Comparison of ENCODE assay signal across 19 cellular contexts in genomic region chr17:57563968-57564367, GRCh38.
DNase-seq lines count a peak whose midpoint lies in the region; ATAC-seq and TF ChIP-seq lines count a peak whose summit lies in the region.
"Had no signal": no experiment of that assay in that cellular context is flagged by ENCODE, and none has a peak within 500 bp of the region (broad histone marks: within the 10 kb centered on the region; RNA-seq: fewer than 3 reads in every experiment).

No MANE protein-coding gene starts in this region.

- H3K9ac ChIP-seq in endodermal cell (ENCODE audit: extremely low read depth, low read length, poor library complexity, severe bottlenecking), result no peak overlapping the region
- H3K9ac ChIP-seq: KMS-11 had no signal

- TF ChIP-seq CTCF in endodermal cell (conservative IDR thresholded peaks at IDR 0.05), result no peak

- H3K27ac ChIP-seq in endodermal cell (ENCODE audit: low read depth, low read length), result peak overlapping the region; percentile 82
- H3K27ac ChIP-seq: KMS-11, left lung, ovary, SJCRH30, stomach had no signal

- no peak overlapping the region for H3K4me3 Mint-ChIP-seq in stimulated activated naive CD8-positive, alpha-beta T cell treated with anti-CD3 and anti-CD28 coated beads, Interleukin-15, amount 100 ng/mL, for 72 hours
- H3K4me3 Mint-ChIP-seq in endodermal cell, result no peak overlapping the region
- H3K4me3 Mint-ChIP-seq: activated naive CD8-positive, alpha-beta T cell treated with anti-CD3 and anti-CD28 coated beads, Interleukin-2, amount 50 U/mL, for 24 hours had no signal

- WGBS in endodermal cell (ENCODE audit: insufficient coverage in 1 of 2, insufficient read length in 1 of 2), 2 experiments, result 91 to 100% methylated on average over 4 to 8 of the region's 8 CpGs

- ATAC-seq in stimulated activated naive CD8-positive, alpha-beta T cell treated with anti-CD3 and anti-CD28 coated beads, Interleukin-15, Interleukin-2, amounts not matched to agents 100 U/mL and 50 U/mL, for 24 hours, result peak; percentile 19
- no peak for ATAC-seq in stimulated activated naive CD8-positive, alpha-beta T cell treated with anti-CD3 and anti-CD28 coated beads, Interleukin-15, amount 100 ng/mL, for 72 hours
- no peak for ATAC-seq in HG02884 (IDR thresholded peaks at IDR 0.05; ENCODE audit: unreplicated experiment)
- no peak for ATAC-seq in GM19324 (IDR thresholded peaks at IDR 0.05; ENCODE audit: low FRiP score, unreplicated experiment)
- ATAC-seq in GM21576 (IDR thresholded peaks at IDR 0.05; ENCODE audit: unreplicated experiment), result no peak
- ATAC-seq: activated naive CD8-positive, alpha-beta T cell treated with anti-CD3 and anti-CD28 coated beads, Interleukin-2, amount 50 U/mL, for 24 hours; left lung had no signal

- no peaks in the 10 kb centered on the region for H3K27me3 ChIP-seq in endodermal cell (ENCODE audit: control insufficient read depth, insufficient read depth, low read length, poor library complexity, severe bottlenecking)
- H3K27me3 ChIP-seq: dorsolateral prefrontal cortex, left lung, ovary, SJCRH30, stomach had no signal

- no peaks in the 10 kb centered on the region for H3K9me3 Mint-ChIP-seq in stimulated activated naive CD8-positive, alpha-beta T cell treated with anti-CD3 and anti-CD28 coated beads, Interleukin-15, amount 100 ng/mL, for 72 hours
- H3K9me3 Mint-ChIP-seq in endodermal cell, result no peaks in the 10 kb centered on the region
- H3K9me3 Mint-ChIP-seq: activated naive CD8-positive, alpha-beta T cell treated with anti-CD3 and anti-CD28 coated beads, Interleukin-2, amount 50 U/mL, for 24 hours had no signal

- H3K36me3 Mint-ChIP-seq in endodermal cell (ENCODE audit: low read depth), result peaks cover 1% of the 10 kb centered on the region

- H3K27ac Mint-ChIP-seq in stimulated activated naive CD8-positive, alpha-beta T cell treated with anti-CD3 and anti-CD28 coated beads, Interleukin-15, amount 100 ng/mL, for 72 hours, result peak overlapping the region in 1 of 2 donors; percentile 47
- no peak overlapping the region for H3K27ac Mint-ChIP-seq in endodermal cell
- H3K27ac Mint-ChIP-seq: activated naive CD8-positive, alpha-beta T cell treated with anti-CD3 and anti-CD28 coated beads, Interleukin-2, amount 50 U/mL, for 24 hours had no signal

- H3K4me3 ChIP-seq in endodermal cell (ENCODE audit: low read length), result no peak overlapping the region
- H3K4me3 ChIP-seq: dorsolateral prefrontal cortex, left lung, ovary, SJCRH30, stomach had no signal

- H3K4me1 ChIP-seq in endodermal cell (ENCODE audit: control insufficient read depth, insufficient read depth, low read length), result peaks cover 21% of the 10 kb centered on the region
- H3K4me1 ChIP-seq: left lung, SJCRH30 had no signal

- DNase-seq in stimulated activated naive CD8-positive, alpha-beta T cell treated with anti-CD3 and anti-CD28 coated beads, Interleukin-15, Interleukin-2, amounts not matched to agents 100 U/mL and 50 U/mL, for 24 hours, result no peak
- no peak for DNase-seq in stimulated activated naive CD8-positive, alpha-beta T cell treated with anti-CD3 and anti-CD28 coated beads, Interleukin-15, amount 100 ng/mL, for 72 hours
- DNase-seq in NCI-H446 (lab: John Stamatoyannopoulos, UW) (peak; percentile 65 to 94), endodermal cell (no peak), HUDEP-2 (lab: John Stamatoyannopoulos, UW; ENCODE audit: unreplicated experiment in 76 of 76) (no peak)
- DNase-seq: activated CD4-positive, CD25-positive, alpha-beta regulatory T cell; activated naive CD8-positive, alpha-beta T cell treated with anti-CD3 and anti-CD28 coated beads, Interleukin-2, amount 50 U/mL, for 24 hours; NCI-H1105 treated with DMSO at 0.1 percent for 48 hours; ovary; SJCRH30; stimulated activated CD4-positive, alpha-beta T cell treated with anti-CD3 and anti-CD28 coated beads, Interleukin-1b, Interleukin-23, amount 100 ng/mL, for 48 hours; stomach; T-helper 9 cell had no signal

- H3K9me3 ChIP-seq in endodermal cell (ENCODE audit: control insufficient read depth, low read length), result no peaks in the 10 kb centered on the region
- H3K9me3 ChIP-seq: left lung, ovary, SJCRH30, stomach had no signal

- H3K4me1 Mint-ChIP-seq in stimulated activated naive CD8-positive, alpha-beta T cell treated with anti-CD3 and anti-CD28 coated beads, Interleukin-15, amount 100 ng/mL, for 72 hours, result peaks cover 26% of the 10 kb centered on the region
- H3K4me1 Mint-ChIP-seq in endodermal cell, result peaks cover 63% of the 10 kb centered on the region

- H3K27me3 Mint-ChIP-seq in stimulated activated naive CD8-positive, alpha-beta T cell treated with anti-CD3 and anti-CD28 coated beads, Interleukin-15, amount 100 ng/mL, for 72 hours, result no peaks in the 10 kb centered on the region
- no peaks in the 10 kb centered on the region for H3K27me3 Mint-ChIP-seq in endodermal cell (ENCODE audit: insufficient read depth)
- H3K27me3 Mint-ChIP-seq: activated naive CD8-positive, alpha-beta T cell treated with anti-CD3 and anti-CD28 coated beads, Interleukin-2, amount 50 U/mL, for 24 hours had no signal

- no peaks in the 10 kb centered on the region for H3K36me3 ChIP-seq in endodermal cell (ENCODE audit: control insufficient read depth, insufficient read depth, low read length)
- H3K36me3 ChIP-seq: left lung, ovary, SJCRH30, stomach had no signal

Comparison
In these comparisons a context has a peak if more than half of its experiments do, and no peak if none do; other contexts are left out.
1. DNase-seq: peak in NCI-H446 (2 of 2); none in stimulated activated naive CD8-positive, alpha-beta T cell treated with anti-CD3 and anti-CD28 coated beads, Interleukin-15, Interleukin-2, amounts not matched to agents 100 U/mL and 50 U/mL, for 24 hours (single experiment), stimulated activated naive CD8-positive, alpha-beta T cell treated with anti-CD3 and anti-CD28 coated beads, Interleukin-15, amount 100 ng/mL, for 72 hours (0 of 2), endodermal cell (single experiment) and HUDEP-2 (0 of 76).